11 cellular contexts compared by ENCODE assay signal in genomic region chr2:76175295-76175694, GRCh38.
"Had no signal": no experiment of that assay in that cellular context is flagged by ENCODE, and none has a peak within 500 bp of the region (broad histone marks: within the 10 kb centered on the region; RNA-seq: fewer than 3 reads in every experiment).

No MANE protein-coding gene starts in this region.

- ATAC-seq: GM23338, HCT116 had no signal

- H2AFZ ChIP-seq: GM23248, GM23338 had no signal

- H3K9ac ChIP-seq: GM23248 had no signal

- H3K9me3 ChIP-seq: HAP-1 had no signal

- DNase-seq: GM23248, GOT3, H7, H9, HCEC 1CT, HFFc6 had no signal

- H3K4me3 ChIP-seq: GM23248, GM23338, HAP-1 had no signal

- H3K27ac ChIP-seq: GM23248 had no signal

- H3K36me3 ChIP-seq: HAP-1 had no signal

- H3K4me2 ChIP-seq: GM23338 had no signal

- FAIRE-seq: H1, H54 had no signal

- H3K4me1 ChIP-seq: HAP-1 had no signal
